1 cellular context compared by ENCODE assay signal in the genomic region with DNA sequence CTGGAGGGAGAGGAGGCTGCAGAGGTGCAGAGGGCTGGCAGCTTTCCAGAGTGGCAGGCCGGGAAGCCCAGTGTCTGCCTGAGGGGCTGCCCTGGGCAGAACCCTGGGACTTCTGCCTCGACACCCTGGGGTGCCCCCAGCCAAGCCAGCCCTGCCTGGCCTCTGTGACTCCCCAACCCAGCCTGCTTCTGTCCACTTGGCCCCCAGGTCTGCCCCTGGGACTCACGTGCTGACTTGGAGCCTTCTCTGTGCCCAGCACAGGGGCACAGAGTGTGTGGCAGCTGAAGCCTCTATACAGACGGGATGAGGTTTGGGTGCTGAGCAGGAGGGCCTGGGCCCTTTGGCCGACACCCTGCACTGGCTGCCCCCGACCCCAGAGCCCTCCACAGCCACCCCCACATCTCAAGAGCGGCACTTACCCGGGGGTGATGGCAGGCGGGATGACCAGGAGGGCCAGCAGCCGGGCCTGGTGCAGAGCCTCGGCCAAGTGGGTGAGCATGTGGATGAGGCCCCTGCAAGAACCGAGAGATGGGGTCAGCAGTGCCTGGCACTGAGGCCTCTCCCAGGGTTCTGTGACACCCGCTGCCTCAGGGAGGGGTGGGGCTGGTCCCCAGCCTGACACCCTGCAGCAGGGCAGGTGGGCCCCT.
A peak's percentile ranks its signal among the peaks of the same experiment; 100 is the strongest.
TF ChIP-seq lines count a peak whose summit lies in the region.

No MANE protein-coding gene starts in this region.

TF ChIP-seq in HepG2, 621 proteins besides CTCF, POLR2A, EP300 and RAD21:
- TF ChIP-seq NFATC3 (CRISPR knock-in tag; IDR thresholded peaks at IDR 0.05) (no peak), AGO2 (optimal IDR thresholded peaks at IDR 0.05; ENCODE audit: low read depth, low read length) (peak; percentile 85), RBFOX2 (IDR thresholded peaks at IDR 0.05; ENCODE audit: low read depth, low read length) (0 out of 2 replicates have a peak, but pooled peaks have one; percentile 30)
